ENCODE assay signal across 24 cellular contexts in genomic region chrX:73916489-73916888, GRCh38.
A peak's percentile ranks its signal among the peaks of the same experiment; 100 is the strongest.
DNase-seq lines count a peak whose midpoint lies in the region; ATAC-seq, FAIRE-seq and TF ChIP-seq lines count a peak whose summit lies in the region.
"Had no signal": no experiment of that assay in that cellular context is flagged by ENCODE, and none has a peak within 500 bp of the region (broad histone marks: within the 10 kb centered on the region; RNA-seq: fewer than 3 reads in every experiment).

No MANE protein-coding gene starts in this region.

- no peaks in the 10 kb centered on the region for H3K9me3 ChIP-seq in BLaER1 treated with 17β-estradiol and CSF1 and Interleukin-3, amounts not matched to agents 10 nM and 100 nM (replicated peaks in 1 of 11)
- H3K9me3 ChIP-seq in NT2/D1 (ENCODE audit: insufficient read depth, low read length) (no peaks in the 10 kb centered on the region), neuronal stem cell (replicated peaks in 1 of 2; ENCODE audit: control insufficient read depth in 2 of 2, insufficient read depth in 1 of 2, low read depth in 1 of 2, low read length in 2 of 2) (no peaks in the 10 kb centered on the region)
- H3K9me3 ChIP-seq: heart right ventricle, MG63, upper lobe of right lung had no signal

- no peaks in the 10 kb centered on the region for H3K36me3 ChIP-seq in BLaER1 treated with 17β-estradiol and CSF1 and Interleukin-3, amounts not matched to agents 10 nM and 100 nM
- H3K36me3 ChIP-seq in NT2/D1 (ENCODE audit: insufficient read depth, insufficient read length, low read length), result no peaks in the 10 kb centered on the region
- H3K36me3 ChIP-seq in neuronal stem cell (replicated peaks in 1 of 2; ENCODE audit: control insufficient read depth in 2 of 2, insufficient read depth in 2 of 2, low read length in 2 of 2), result no peaks in the 10 kb centered on the region
- H3K36me3 ChIP-seq: heart right ventricle, MG63, upper lobe of right lung had no signal

- peaks cover 16% of the 10 kb centered on the region for H3K4me1 Mint-ChIP-seq in endothelial cell (ENCODE audit: unreplicated experiment)
- H3K4me1 Mint-ChIP-seq: naive thymus-derived CD8-positive, alpha-beta T cell had no signal

- no peak overlapping the region for H3K4me3 ChIP-seq in BLaER1 treated with 17β-estradiol and CSF1 and Interleukin-3, amounts not matched to agents 10 nM and 100 nM
- H3K4me3 ChIP-seq in NT2/D1 (ENCODE audit: insufficient read length, low read depth) (no peak overlapping the region), neuronal stem cell (ENCODE audit: low read length in 2 of 2) (no peak overlapping the region)
- H3K4me3 ChIP-seq: heart right ventricle, lung, MG63, upper lobe of right lung had no signal

- peak overlapping the region; percentile 1 for H2AFZ ChIP-seq in neuronal stem cell (ENCODE audit: low read length)

- no peak overlapping the region for H4K91ac ChIP-seq in neuronal stem cell (ENCODE audit: low read depth, low read length, poor library complexity)

- FAIRE-seq in GM19239 (lab: Jason Lieb, UNC) (no peak), RCC 7860 (lab: Jason Lieb, UNC) (no peak)
- FAIRE-seq: islet of Langerhans had no signal

- no peak for ATAC-seq in omental fat pad (ENCODE audit: low FRiP score)
- ATAC-seq: activated CD8-positive, alpha-beta T cell treated with anti-CD3 and anti-CD28 coated beads for 36 hours; heart right ventricle; naive thymus-derived CD8-positive, alpha-beta T cell; stimulated activated naive CD8-positive, alpha-beta T cell treated with anti-CD3 and anti-CD28 coated beads, Interleukin-15, Interleukin-2, amounts not matched to agents 100 U/mL and 50 U/mL, for 24 hours; upper lobe of right lung had no signal

- H3K36me3 Mint-ChIP-seq in endothelial cell (ENCODE audit: low read depth, unreplicated experiment), result no peaks in the 10 kb centered on the region
- H3K36me3 Mint-ChIP-seq: naive thymus-derived CD8-positive, alpha-beta T cell had no signal

- H2BK15ac ChIP-seq in neuronal stem cell (ENCODE audit: low read length), result no peak overlapping the region

- H3K27me3 ChIP-seq in BLaER1 treated with 17β-estradiol and CSF1 and Interleukin-3, amounts not matched to agents 10 nM and 100 nM, result no peaks in the 10 kb centered on the region
- H3K27me3 ChIP-seq in NT2/D1 (ENCODE audit: insufficient read depth, insufficient read length) (no peaks in the 10 kb centered on the region), neuronal stem cell (ENCODE audit: control insufficient read depth in 3 of 3, insufficient read depth in 3 of 3, low read depth in 1 of 3, low read length in 3 of 3) (peaks cover 0 to 15% (median 0%) of the 10 kb centered on the region in 3 experiments)
- H3K27me3 ChIP-seq: MG63, upper lobe of right lung had no signal

- H2BK120ac ChIP-seq in neuronal stem cell (ENCODE audit: low read depth, low read length), result no peak overlapping the region

- peaks cover 11 to 25% (median 20%) of the 10 kb centered on the region in 10 experiments for H3K4me1 ChIP-seq in BLaER1 treated with 17β-estradiol and CSF1 and Interleukin-3, amounts not matched to agents 10 nM and 100 nM
- H3K4me1 ChIP-seq in NT2/D1 (ENCODE audit: insufficient read depth, insufficient read length) (no peaks in the 10 kb centered on the region), neuronal stem cell (ENCODE audit: control insufficient read depth in 2 of 2, insufficient read depth in 1 of 2, low read depth in 1 of 2, low read length in 2 of 2) (peaks cover 4 to 27% of the 10 kb centered on the region in 2 donors)
- H3K4me1 ChIP-seq: upper lobe of right lung had no signal

- no peak overlapping the region for H3K14ac ChIP-seq in neuronal stem cell (ENCODE audit: low read length)

- peak overlapping the region in 8 of 11 experiments; percentile 6 to 79 (median 69); a peak in 12 of 22 replicates for H3K27ac ChIP-seq in BLaER1 treated with 17β-estradiol and CSF1 and Interleukin-3, amounts not matched to agents 10 nM and 100 nM
- H3K27ac ChIP-seq in neuronal stem cell (replicated peaks; ENCODE audit: low read length), result peak overlapping the region; percentile 82
- H3K27ac ChIP-seq: upper lobe of right lung had no signal

- TF ChIP-seq CTCF in endothelial cell (IDR thresholded peaks at IDR 0.05; ENCODE audit: unreplicated experiment), result no peak
- no peak for TF ChIP-seq CTCF in omental fat pad (IDR thresholded peaks at IDR 0.05)

- no peak overlapping the region for H2AK5ac ChIP-seq in neuronal stem cell (ENCODE audit: low read depth, low read length)

- no peak overlapping the region for H3K4ac ChIP-seq in neuronal stem cell (ENCODE audit: low read length)

- no peaks in the 10 kb centered on the region for H3K79me1 ChIP-seq in neuronal stem cell (ENCODE audit: low read depth, low read length)

- H3K9ac ChIP-seq in BLaER1 treated with 17β-estradiol and CSF1 and Interleukin-3, amounts not matched to agents 10 nM and 100 nM, result peak overlapping the region in 1 of 11 experiments; percentile 63; a peak in 1 of 22 replicates
- H3K9ac ChIP-seq in NT2/D1 (ENCODE audit: insufficient read length, low read depth) (no peak overlapping the region), neuronal stem cell (ENCODE audit: low read depth, low read length, poor library complexity) (no peak overlapping the region)

- H4K8ac ChIP-seq in neuronal stem cell (ENCODE audit: low read depth, low read length), result no peak overlapping the region

- no peak overlapping the region for H3K18ac ChIP-seq in neuronal stem cell (ENCODE audit: low read length)

- no peak overlapping the region for H2BK12ac ChIP-seq in neuronal stem cell (ENCODE audit: low read length)

- H3K4me3 Mint-ChIP-seq in endothelial cell (ENCODE audit: unreplicated experiment), result no peak overlapping the region
- H3K4me3 Mint-ChIP-seq: activated CD8-positive, alpha-beta T cell treated with anti-CD3 and anti-CD28 coated beads for 36 hours; naive thymus-derived CD8-positive, alpha-beta T cell had no signal

- H2BK5ac ChIP-seq in neuronal stem cell (ENCODE audit: low read length), result no peak overlapping the region

- H3K4me2 ChIP-seq in BLaER1 treated with 17β-estradiol and CSF1 and Interleukin-3, amounts not matched to agents 10 nM and 100 nM, result peak overlapping the region in 9 of 11 experiments; percentile 14 to 84 (median 67); a peak in 16 of 22 replicates
- no peak overlapping the region for H3K4me2 ChIP-seq in neuronal stem cell (ENCODE audit: insufficient read depth, low read length, poor library complexity, severe bottlenecking)

- H4K20me1 ChIP-seq in BLaER1 treated with 17β-estradiol and CSF1 and Interleukin-3, amounts not matched to agents 10 nM and 100 nM, result no peaks in the 10 kb centered on the region

- peak overlapping the region; percentile 97 for H3K27ac Mint-ChIP-seq in endothelial cell (ENCODE audit: unreplicated experiment)
- H3K27ac Mint-ChIP-seq: activated CD8-positive, alpha-beta T cell treated with anti-CD3 and anti-CD28 coated beads for 36 hours; naive thymus-derived CD8-positive, alpha-beta T cell had no signal

- DNase-seq in NT2/D1 (ENCODE audit: low read depth, low spot score), result peak; percentile 50
- no peak for DNase-seq in endothelial cell (ENCODE audit: low spot score)
- no peak for DNase-seq in neuronal stem cell (ENCODE audit: low spot score)
- no peak for DNase-seq in GM19239 (ENCODE audit: insufficient read length, low spot score)
- no peak for DNase-seq in omental fat pad (ENCODE audit: low spot score)
- DNase-seq in RCC 7860 (ENCODE audit: low spot score), result no peak
- DNase-seq in NCI-H2081 treated with DMSO at 0.1 percent for 48 hours (lab: John Stamatoyannopoulos, UW), result no peak
- DNase-seq: activated CD8-positive, alpha-beta T cell treated with anti-CD3 and anti-CD28 coated beads for 36 hours; activated T-cell treated with anti-CD3 and anti-CD28 coated beads, Interleukin-2, amount 50 U/mL, for 48 hours; Calu3; cerebellar nuclear complex; effector memory CD4-positive, alpha-beta T cell; heart right ventricle; MG63; naive thymus-derived CD8-positive, alpha-beta T cell; NCI-H345; NK-92 treated with Interleukin-12 subunit alpha and Interleukin-12 subunit beta, amount 100 ng/mL, for 24 hours; stimulated activated CD4-positive, alpha-beta T cell treated with anti-CD3 and anti-CD28 coated beads, Interleukin-15, amount 100 ng/mL, for 24 hours; stimulated activated naive CD8-positive, alpha-beta T cell treated with anti-CD3 and anti-CD28 coated beads, Interleukin-15, Interleukin-2, amounts not matched to agents 100 U/mL and 50 U/mL, for 24 hours; T-helper 2 cell; upper lobe of right lung had no signal

- H3K23ac ChIP-seq in neuronal stem cell (ENCODE audit: low read depth, low read length, poor library complexity), result no peak overlapping the region

- no peaks in the 10 kb centered on the region for H3K27me3 Mint-ChIP-seq in endothelial cell (ENCODE audit: unreplicated experiment)
- H3K27me3 Mint-ChIP-seq: activated CD8-positive, alpha-beta T cell treated with anti-CD3 and anti-CD28 coated beads for 36 hours; naive thymus-derived CD8-positive, alpha-beta T cell had no signal

- no peaks in the 10 kb centered on the region for H3K9me3 Mint-ChIP-seq in endothelial cell (ENCODE audit: unreplicated experiment)
- H3K9me3 Mint-ChIP-seq: activated CD8-positive, alpha-beta T cell treated with anti-CD3 and anti-CD28 coated beads for 36 hours; naive thymus-derived CD8-positive, alpha-beta T cell had no signal
